9 cellular contexts compared by ENCODE assay signal in genomic region chr5:142697356-142697807, GRCh38. TPM values are rescaled to one million over a fixed set of nuclear protein-coding genes. Genes with fewer than 3 reads are reported as not detected.
DNase-seq lines count a peak whose midpoint lies in the region; ATAC-seq and TF ChIP-seq lines count a peak whose summit lies in the region.
"Had no signal": no experiment of that assay in that cellular context is flagged by ENCODE, and none has a peak within 500 bp of the region (broad histone marks: within the 10 kb centered on the region; RNA-seq: fewer than 3 reads in every experiment).

No MANE protein-coding gene starts in this region.

- H3K36me3 ChIP-seq in esophagus squamous epithelium: no peaks in the 10 kb centered on the region
- no peaks in the 10 kb centered on the region for H3K36me3 ChIP-seq in aorta (ENCODE audit: control insufficient read depth in 1 of 2, insufficient read depth in 2 of 2, low read length in 1 of 2)

- ATAC-seq in Right ventricle myocardium inferior (peak; percentile 76), aorta (ENCODE audit: low FRiP score) (peak; percentile 56), HG03159 (IDR thresholded peaks at IDR 0.05; ENCODE audit: unreplicated experiment) (no peak)

- intact Hi-C loops in Right ventricle myocardium inferior (cut with DNase I) (loop anchor here (5.0 to 10.0 kb wide), 2 partner anchors 545 to 683 kb away; partner anchors contain the start of gene GNPDA1), cardiac septum (cut with DNase I) (loop anchor here (5.0 kb wide), 2 partner anchors 340 to 545 kb away; no protein-coding TSS in a partner anchor), esophagus squamous epithelium (cut with DNase I) (loop anchor here (5.0 kb wide), 2 partner anchors 45 to 85 kb away; no protein-coding TSS in a partner anchor), aorta (cut with DNase I) (loop anchor here in 1 of 2 donors (5.0 kb wide), 1 partner anchor 550 kb away; no protein-coding TSS in a partner anchor)

- 44 to 55% methylated on average over 3 to 4 of the region's 5 CpGs for WGBS in esophagus squamous epithelium, 2 donors
- 4 to 5% methylated on average over 5 of the region's 5 CpGs for WGBS in aorta, 2 donors

- DNase-seq in Right ventricle myocardium inferior (ENCODE audit: missing footprints) (peak; percentile 67), cardiac septum (ENCODE audit: low spot score) (no peak), esophagus squamous epithelium (lab: John Stamatoyannopoulos, UW) (no peak), non-pigmented ciliary epithelial cell (ENCODE audit: low read depth) (peak; percentile 43), aorta (peak; percentile 70 to 78), germinal center (ENCODE audit: low spot score) (no peak), NCI-H226 (no peak)
- DNase-seq: NCI-H2107 had no signal

- H3K27me3 ChIP-seq in esophagus squamous epithelium (peaks cover 0 to 3% (median 0%) of the 10 kb centered on the region in 4 donors), aorta (ENCODE audit: control insufficient read depth in 1 of 2, insufficient read depth in 2 of 2, low read length in 1 of 2) (no peaks in the 10 kb centered on the region)

- no peak overlapping the region for H3K4me3 ChIP-seq in esophagus squamous epithelium
- H3K4me3 ChIP-seq in aorta (ENCODE audit: low read length in 2 of 2): no peak overlapping the region

- TF ChIP-seq CTCF in esophagus squamous epithelium (IDR thresholded peaks at IDR 0.05): no peak

- H3K27ac ChIP-seq in esophagus squamous epithelium (peak overlapping the region; percentile 23 to 74 (median 62)), aorta (ENCODE audit: low read depth in 1 of 2, low read length in 2 of 2) (peak overlapping the region; percentile 2 to 86)

- H3K9me3 ChIP-seq in esophagus squamous epithelium: no peaks in the 10 kb centered on the region
- no peaks in the 10 kb centered on the region for H3K9me3 ChIP-seq in aorta (ENCODE audit: control insufficient read depth, low read length)

- no peak for TF ChIP-seq POLR2A in esophagus squamous epithelium (IDR thresholded peaks at IDR 0.05)

- H3K4me1 ChIP-seq in esophagus squamous epithelium (peaks cover 0 to 23% (median 23%) of the 10 kb centered on the region in 3 donors), aorta (ENCODE audit: control insufficient read depth in 1 of 2, insufficient read depth in 2 of 2, low read length in 2 of 2) (peaks cover 0 to 8% of the 10 kb centered on the region in 2 donors)

RNA-seq across cellular contexts. Expression of gene FGF1, which starts 11.5 kb away (rescaled TPM):
- total RNA-seq in Right ventricle myocardium inferior: 57.0 TPM
- 70.2 TPM for total RNA-seq in cardiac septum
- total RNA-seq in esophagus squamous epithelium: 1 to 10 TPM in 2 of 4 donors, under 1 TPM in 1, not detected in 1; 0.38 to 2.4 (median 1.6) TPM
- total RNA-seq in aorta: 10 to 100 TPM; 24.4 to 25.6 TPM
- polyA plus RNA-seq in aorta: 10 to 100 TPM; 19.8 to 44.2 TPM

Comparison
In these comparisons a context has a peak if more than half of its experiments do, and no peak if none do; other contexts are left out.
1. DNase-seq: peak in Right ventricle myocardium inferior (single experiment), non-pigmented ciliary epithelial cell (single experiment) and aorta (2 of 2); none in cardiac septum (single experiment), esophagus squamous epithelium (single experiment), germinal center (single experiment) and NCI-H226 (single experiment).
2. RNA of gene FGF1, which starts 11.5 kb away (total RNA-seq): 70.2 TPM in cardiac septum (single experiment), 57.0 TPM in Right ventricle myocardium inferior (single experiment) and 24.4 to 25.6 TPM in aorta; 0.38 to 2.4 TPM in esophagus squamous epithelium; every median in the first group is over 4 times any median in the second.